ENCODE assay signal across 31 cellular contexts in genomic region chr2:179437430-179437829, GRCh38.
"Had no signal": no experiment of that assay in that cellular context is flagged by ENCODE, and none has a peak within 500 bp of the region (broad histone marks: within the 10 kb centered on the region; RNA-seq: fewer than 3 reads in every experiment).

No MANE protein-coding gene starts in this region.

- ATAC-seq: activated CD8-positive, alpha-beta T cell treated with anti-CD3 and anti-CD28 coated beads for 36 hours; activated naive CD4-positive, alpha-beta T cell treated with anti-CD3 and anti-CD28 coated beads, Interleukin-2, amount 50 U/mL, for 72 hours; activated T-cell treated with anti-CD3 and anti-CD28 coated beads, Interleukin-2, amount 50 U/mL, for 4 hours; activated T-cell treated with anti-CD3 and anti-CD28 coated beads, Interleukin-2, amount 50 U/mL, for 72 hours; activated T-helper 17 cell treated with anti-CD3 and anti-CD28 coated beads, Interleukin-2, amount 50 U/mL, for 72 hours had no signal

- DNase-seq: activated B cell treated with CpG ODN at 0.5 μM for 24 hours; activated CD4-positive, alpha-beta memory T cell treated with anti-CD3 and anti-CD28 coated beads for 36 hours; activated CD4-positive, alpha-beta T cell treated with anti-CD3 and anti-CD28 coated beads for 4 hours; activated CD4-positive, alpha-beta T cell treated with anti-CD3 and anti-CD28 coated beads, Interleukin-2, amount 10 ng/mL, durations not matched to agents 24 days and 14 days; activated CD4-positive, alpha-beta T cell treated with anti-CD3 and anti-CD28 coated beads, Interleukin-2, amount 50 U/mL, for 1 hour; activated CD4-positive, alpha-beta T cell treated with anti-CD3 and anti-CD28 coated beads, Interleukin-2, amount 50 U/mL, for 4 hours; activated CD4-positive, CD25-positive, alpha-beta regulatory T cell treated with anti-CD3 and anti-CD28 coated beads, Interleukin-2, amount 50 U/mL, for 72 hours; activated CD8-positive, alpha-beta memory T cell treated with anti-CD3 and anti-CD28 coated beads, Interleukin-2, amount 50 U/mL, for 4 hours; activated CD8-positive, alpha-beta T cell treated with anti-CD3 and anti-CD28 coated beads for 36 hours; activated effector memory CD4-positive, alpha-beta T cell treated with anti-CD3 and anti-CD28 coated beads, Interleukin-2, amount 50 U/mL, for 16 hours; activated gamma-delta T cell treated with Interleukin-2 at 50 U/mL for 16 hours; activated naive CD4-positive, alpha-beta T cell; activated naive CD4-positive, alpha-beta T cell treated with anti-CD3 and anti-CD28 coated beads for 36 hours; activated naive CD4-positive, alpha-beta T cell treated with anti-CD3 and anti-CD28 coated beads, Interleukin-2, amount 50 U/mL, for 16 hours; activated naive CD8-positive, alpha-beta T cell treated with anti-CD3 and anti-CD28 coated beads for 36 hours; activated T-cell treated with anti-CD3 and anti-CD28 coated beads for 4 hours; activated T-cell treated with anti-CD3 and anti-CD28 coated beads, Interleukin-2, amount 50 U/mL, for 1 hour; activated T-cell treated with anti-CD3 and anti-CD28 coated beads, Interleukin-2, amount 50 U/mL, for 4 hours; activated T-cell treated with anti-CD3 and anti-CD28 coated beads, Interleukin-2, amount 50 U/mL, for 72 hours; amygdala; anterior cingulate cortex; caudate nucleus; cerebellar nuclear complex; T-helper 2 cell; T-helper 9 cell had no signal

- H3K9me3 ChIP-seq: ascending aorta had no signal

- H3K27ac ChIP-seq: ascending aorta, cardiac muscle cell, VCaP had no signal

- H3K27me3 ChIP-seq: ascending aorta, cardiac muscle cell had no signal

- H3K4me3 ChIP-seq: ascending aorta, cardiac muscle cell had no signal

- H3K4me1 ChIP-seq: ascending aorta had no signal

- H3K36me3 ChIP-seq: ascending aorta, cardiac muscle cell had no signal

- FAIRE-seq: bronchial epithelial cell had no signal
